8 cellular contexts compared by ENCODE assay signal in the genomic region with DNA sequence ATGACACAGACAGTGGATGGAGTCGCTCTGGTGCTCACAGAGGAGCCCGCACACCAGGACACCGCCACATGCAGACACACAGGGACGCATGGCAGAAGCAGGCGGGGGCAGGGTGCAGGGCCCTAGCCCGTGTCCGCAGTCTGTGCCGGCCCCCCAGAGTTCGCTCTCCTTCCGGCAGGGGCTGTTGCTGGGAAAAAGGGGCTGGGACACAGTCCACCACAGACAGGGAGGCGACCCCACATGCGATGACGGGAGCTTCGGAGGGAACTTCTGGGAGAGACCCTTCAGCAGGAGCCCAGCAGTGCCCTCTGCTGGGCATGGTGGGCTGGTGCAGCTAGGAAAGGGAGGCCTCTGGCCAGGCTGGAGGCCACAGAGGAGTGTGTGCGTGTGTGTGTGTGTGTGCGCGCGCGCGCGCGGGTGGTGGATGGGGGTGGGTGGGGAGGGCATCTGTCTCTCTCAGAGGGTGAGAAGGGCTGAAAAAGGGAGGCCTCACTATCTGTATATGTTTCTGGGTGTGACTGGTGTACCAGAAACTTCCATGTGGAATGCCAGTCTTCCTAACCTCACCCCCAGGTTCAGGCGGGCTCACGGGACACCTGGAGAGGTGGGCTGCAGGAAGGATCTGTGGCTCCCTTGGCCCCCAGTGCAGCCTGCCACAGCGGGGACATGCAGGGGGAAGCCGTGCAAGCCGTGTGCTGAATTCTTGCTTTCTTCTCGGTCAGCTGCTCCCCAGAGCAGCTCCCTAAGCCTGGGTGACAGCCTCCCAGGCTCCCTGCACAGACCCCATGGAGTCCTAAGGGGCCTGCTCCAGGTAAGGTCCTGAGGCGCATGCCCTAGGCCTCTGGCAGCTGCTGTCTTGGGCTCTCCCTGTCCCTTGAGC.
DNase-seq lines count a peak whose midpoint lies in the region; ATAC-seq and TF ChIP-seq lines count a peak whose summit lies in the region.

No MANE protein-coding gene starts in this region.

- peak overlapping the region in 1 of 2 donors; percentile 20 for H3K27ac ChIP-seq in breast epithelium

- intact Hi-C loops in CD14-positive monocyte (cut with micrococcal nuclease) (loop anchor here (1.0 to 2.0 kb wide), 2 partner anchors 93 to 96 kb away; no protein-coding TSS in a partner anchor), breast epithelium (cut with DNase I; ENCODE audit: low total_unique reads) (loop anchor here (5.0 kb wide), 2 partner anchors 93 to 127 kb away; no protein-coding TSS in a partner anchor)

- H3K4me3 ChIP-seq in WI38 (ENCODE audit: low read depth, low read length) (peak overlapping the region; percentile 22; the same call in 1 of the 2 replicates), breast epithelium (peak overlapping the region; percentile 14 to 39 (median 30))

- no peaks in the 10 kb centered on the region for H3K9me3 ChIP-seq in breast epithelium

- H3K4me1 Mint-ChIP-seq in CD14-positive monocyte, result peaks cover 25% of the 10 kb centered on the region

- no peak for TF ChIP-seq POLR2A in breast epithelium (IDR thresholded peaks at IDR 0.05)

- peak overlapping the region; percentile 75 to 89 for H3K4me3 Mint-ChIP-seq in CD14-positive monocyte

- DNase-seq in CD14-positive monocyte (ENCODE audit: low spot score) (peak; percentile 56), GOT3 (lab: John Stamatoyannopoulos, UW) (peak; percentile 26), NCI-H2107 treated with DMSO at 0.1 percent for 48 hours (lab: John Stamatoyannopoulos, UW; ENCODE audit: unreplicated experiment) (peak; percentile 80), breast epithelium (ENCODE audit: low spot score in 2 of 2) (peak in 1 of 2 donors; percentile 52), iris pigment epithelial cell (ENCODE audit: low read depth) (peak; percentile 61)
- peak; percentile 56 for DNase-seq in stimulated activated CD4-positive, alpha-beta T cell treated with anti-CD3 and anti-CD28 coated beads, Interleukin-12 subunit alpha, Interleukin-12 subunit beta, amount 100 ng/mL, for 4 hours

- ATAC-seq in HG02884 (IDR thresholded peaks at IDR 0.05; ENCODE audit: unreplicated experiment), result no peak

- peaks cover 0 to 11% of the 10 kb centered on the region in 2 donors for H3K4me1 ChIP-seq in breast epithelium

- no peaks in the 10 kb centered on the region for H3K36me3 ChIP-seq in breast epithelium

- TF ChIP-seq CTCF in CD14-positive monocyte (IDR thresholded peaks at IDR 0.05) (peak; percentile 85), WI38 (IDR thresholded peaks at IDR 0.05; ENCODE audit: low read depth, low read length) (peak; percentile 96), breast epithelium (IDR thresholded peaks at IDR 0.05) (peak; percentile 52 to 81 (median 80))

- H3K27ac Mint-ChIP-seq in CD14-positive monocyte, result peak overlapping the region in 2 of 7 donors; percentile 81 to 83

- peaks cover 0 to 5% (median 0%) of the 10 kb centered on the region in 7 donors for H3K9me3 Mint-ChIP-seq in CD14-positive monocyte

- H3K27me3 ChIP-seq in breast epithelium, result no peaks in the 10 kb centered on the region

- H3K36me3 Mint-ChIP-seq in CD14-positive monocyte, result no peaks in the 10 kb centered on the region

- H3K27me3 Mint-ChIP-seq in CD14-positive monocyte (ENCODE audit: low read depth in 3 of 3), result peaks cover 27 to 43% (median 38%) of the 10 kb centered on the region in 3 donors
